12 cellular contexts compared by ENCODE assay signal in the genomic region with DNA sequence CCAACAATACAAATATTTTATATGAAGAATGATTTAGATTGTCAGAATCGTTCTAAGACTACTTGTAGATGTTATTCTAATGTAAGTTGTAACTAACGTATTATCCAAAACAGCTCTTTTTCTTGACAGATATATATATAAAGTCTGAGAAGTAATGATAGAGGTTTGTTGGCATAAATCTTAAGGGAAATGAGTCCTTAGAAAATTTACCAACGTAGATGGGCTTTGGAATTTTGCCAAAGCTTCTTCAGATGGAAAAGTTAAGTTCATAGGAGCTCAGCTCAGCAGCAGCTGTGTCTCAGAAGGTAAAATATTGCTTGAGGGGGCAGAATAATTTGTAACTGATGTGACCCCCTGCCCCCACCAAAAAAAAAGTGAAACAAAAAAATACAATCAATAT.
DNase-seq lines count a peak whose midpoint lies in the region; ATAC-seq and TF ChIP-seq lines count a peak whose summit lies in the region.
"Had no signal": no experiment of that assay in that cellular context is flagged by ENCODE, and none has a peak within 500 bp of the region (broad histone marks: within the 10 kb centered on the region; RNA-seq: fewer than 3 reads in every experiment).

No MANE protein-coding gene starts in this region.

- DNase-seq in AG04449 (ENCODE audit: low read depth, low spot score): no peak
- DNase-seq in PC-9: no peak
- no peak for DNase-seq in dorsolateral prefrontal cortex
- DNase-seq in sciatic nerve (ENCODE audit: low spot score): no peak
- DNase-seq in activated CD4-positive, alpha-beta T cell treated with anti-CD3 and anti-CD28 coated beads for 1 hour: no peak
- no peak for DNase-seq in NCI-H2081 treated with DMSO at 0.1 percent for 48 hours (lab: John Stamatoyannopoulos, UW)
- DNase-seq in body of pancreas: no peak
- DNase-seq: activated CD4-positive, alpha-beta T cell treated with anti-CD3 and anti-CD28 coated beads, Interleukin-2, amount 50 U/mL, for 48 hours; CD8-positive, alpha-beta memory T cell; NCI-H187; stimulated activated naive B cell treated with anti-CD40 and anti-IgM and Interleukin-4, amounts not matched to agents 10 μg/mL and 1 μg/mL and 100 μg/mL, for 72 hours had no signal

- TF ChIP-seq CTCF in AG04449 (IDR thresholded peaks at IDR 0.05; ENCODE audit: insufficient read depth, low read length, missing control alignments) (no peak), PC-9 (conservative IDR thresholded peaks at IDR 0.05) (no peak), dorsolateral prefrontal cortex (IDR thresholded peaks at IDR 0.05 in 54 of 56, conservative IDR thresholded peaks at IDR 0.05 in 2 of 56; ENCODE audit: low read depth in 1 of 56, partially characterized antibody in 56 of 56) (no peak), neutrophil (IDR thresholded peaks at IDR 0.05) (no peak), body of pancreas (IDR thresholded peaks at IDR 0.05) (no peak)

- H3K27me3 ChIP-seq in PC-9 (ENCODE audit: insufficient read depth, low read depth) (no peaks in the 10 kb centered on the region), dorsolateral prefrontal cortex (no peaks in the 10 kb centered on the region), neutrophil (no peaks in the 10 kb centered on the region), body of pancreas (no peaks in the 10 kb centered on the region)

- H3K4me3 ChIP-seq in AG04449 (ENCODE audit: low read depth, low read length) (peak overlapping the region; percentile 52), PC-9 (no peak overlapping the region), dorsolateral prefrontal cortex (peak overlapping the region; percentile 2 to 68 (median 48)), neutrophil (ENCODE audit: low read depth in 1 of 2, low read length in 1 of 2) (no peak overlapping the region), body of pancreas (no peak overlapping the region)

- no peaks in the 10 kb centered on the region for H4K20me1 ChIP-seq in PC-9 (ENCODE audit: insufficient read depth)

- H3K79me2 ChIP-seq in PC-9 (ENCODE audit: low read depth): 0 out of 2 replicates have a peak, but pooled peaks cover 5% of the 10 kb centered on the region

- no peaks in the 10 kb centered on the region for H3K9me2 ChIP-seq in PC-9 (ENCODE audit: insufficient read depth)

- WGBS in body of pancreas, 2 donors: 60 to 66% methylated on average over 3 of the region's 3 CpGs

- H2AFZ ChIP-seq in PC-9: no peak overlapping the region

- no peak for ATAC-seq in sciatic nerve
- ATAC-seq in body of pancreas: no peak
- ATAC-seq: stimulated activated naive B cell treated with anti-CD40 and anti-IgM and Interleukin-4, amounts not matched to agents 10 μg/mL and 1 μg/mL and 100 μg/mL, for 72 hours had no signal

- BruUV-seq in PC-9 (replicated peaks; lab: Mats Ljungman, UMichigan): no TSS peak

- H3K27ac ChIP-seq in PC-9 (peak overlapping the region; percentile 95; the same call in 1 of the 2 replicates), dorsolateral prefrontal cortex (peak overlapping the region in 57 of 59 donors; percentile 0 to 93 (median 82)), neutrophil (peak overlapping the region; percentile 74), body of pancreas (peak overlapping the region in 1 of 4 donors; percentile 70)

- H3K4me1 ChIP-seq in PC-9 (replicated peaks; ENCODE audit: insufficient read depth) (peaks cover 21% of the 10 kb centered on the region), neutrophil (ENCODE audit: control insufficient read depth in 1 of 2, insufficient read depth in 1 of 2, low read depth in 1 of 2, low read length in 1 of 2) (peaks cover 7 to 13% of the 10 kb centered on the region in 2 experiments), body of pancreas (peaks cover 7% of the 10 kb centered on the region)

- peaks cover 14% of the 10 kb centered on the region; the same call in 1 of the 2 replicates for H3F3A ChIP-seq in PC-9 (ENCODE audit: insufficient read depth, low read depth)

- H3K9me3 ChIP-seq in PC-9 (ENCODE audit: insufficient read depth, low read depth): no peaks in the 10 kb centered on the region
- no peaks in the 10 kb centered on the region for H3K9me3 ChIP-seq in neutrophil
- H3K9me3 ChIP-seq in body of pancreas: no peaks in the 10 kb centered on the region

- peak overlapping the region; percentile 84 for H3K4me2 ChIP-seq in PC-9

- intact Hi-C loops in PC-9 (cut with micrococcal nuclease; ENCODE audit: unreplicated experiment): loop anchor here (2.0 kb wide), 1 partner anchor 79 kb away; a partner anchor contains a TSS
- intact Hi-C loops in dorsolateral prefrontal cortex (cut with DNase I): no loop called here
- intact Hi-C loops in sciatic nerve (cut with DNase I): no loop called here
- intact Hi-C loops in body of pancreas (cut with DNase I): no loop called here

- TF ChIP-seq POLR2A in body of pancreas (IDR thresholded peaks at IDR 0.05): no peak

- H3K36me3 ChIP-seq in PC-9 (ENCODE audit: low read depth) (no peaks in the 10 kb centered on the region; the same call in 1 of the 2 replicates), neutrophil (peaks cover 20% of the 10 kb centered on the region), body of pancreas (replicated peaks in 1 of 2; ENCODE audit: insufficient read depth in 1 of 2, low read depth in 2 of 2) (no peaks in the 10 kb centered on the region)

- CTCF ChIA-PET in AG04449 (lab: Yijun Ruan, JAX) (interaction anchor here (1.4 to 1.6 kb wide), 3 partner anchors 20 to 150 kb away, joined by 3 to 4 read pairs (median 4); no protein-coding TSS in a partner anchor), PC-9 (lab: Charles Lee) (no interaction called here)

- POLR2A ChIA-PET in AG04449 (lab: Yijun Ruan, JAX) (no interaction called here), PC-9 (lab: Charles Lee; ENCODE audit: unreplicated experiment) (interaction anchor here (0.7 kb wide), 1 partner anchor 87 kb away, joined by 4 read pairs; no protein-coding TSS in a partner anchor)

Comparison
In these comparisons a context has a peak if more than half of its experiments do, and no peak if none do; other contexts are left out.
1. H3K4me3 ChIP-seq: peak in AG04449 (single experiment) and dorsolateral prefrontal cortex (59 of 59); none in PC-9 (single experiment), neutrophil (0 of 2) and body of pancreas (0 of 2).